In the genomic region with DNA sequence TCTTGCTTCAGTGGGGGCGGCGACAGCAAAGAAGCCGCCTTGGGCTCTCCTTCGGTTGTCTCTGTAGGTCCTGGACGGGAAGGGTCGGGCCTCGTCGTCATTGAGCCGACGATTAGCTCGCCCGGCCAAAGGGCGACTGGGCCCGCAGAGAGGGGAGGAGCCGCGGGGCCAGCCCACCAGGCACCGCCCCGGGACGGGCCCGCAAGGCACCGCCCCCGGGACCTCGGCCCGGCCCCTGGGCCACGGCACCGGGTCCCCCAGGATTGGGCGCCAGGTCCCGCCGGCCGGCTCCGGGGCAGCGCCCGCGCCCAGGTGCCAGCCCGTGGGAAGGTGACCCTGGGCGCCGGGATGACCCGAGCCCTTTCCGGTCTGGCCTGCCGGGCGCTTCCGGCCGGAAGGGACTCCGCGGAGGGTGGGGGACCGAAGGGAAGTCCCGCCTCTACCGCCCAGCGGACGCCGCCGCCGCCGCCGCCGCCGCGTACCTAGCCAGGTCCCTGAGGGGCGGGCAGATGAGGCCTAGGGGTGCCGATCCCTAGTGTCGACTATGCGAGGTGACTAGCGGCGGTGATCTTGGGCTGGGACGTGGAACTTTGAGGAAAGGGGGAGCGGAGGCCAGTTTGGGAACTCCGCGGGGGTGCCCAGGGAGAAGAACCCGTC, we compare ENCODE assay signal across 1 cellular context.
TF ChIP-seq lines count a peak whose summit lies in the region.

A gene (minus strand): TSS at position 371 of the 657 bp plus-strand sequence. CDS start 524 bp downstream, outside the sequence.
A gene with protein sequence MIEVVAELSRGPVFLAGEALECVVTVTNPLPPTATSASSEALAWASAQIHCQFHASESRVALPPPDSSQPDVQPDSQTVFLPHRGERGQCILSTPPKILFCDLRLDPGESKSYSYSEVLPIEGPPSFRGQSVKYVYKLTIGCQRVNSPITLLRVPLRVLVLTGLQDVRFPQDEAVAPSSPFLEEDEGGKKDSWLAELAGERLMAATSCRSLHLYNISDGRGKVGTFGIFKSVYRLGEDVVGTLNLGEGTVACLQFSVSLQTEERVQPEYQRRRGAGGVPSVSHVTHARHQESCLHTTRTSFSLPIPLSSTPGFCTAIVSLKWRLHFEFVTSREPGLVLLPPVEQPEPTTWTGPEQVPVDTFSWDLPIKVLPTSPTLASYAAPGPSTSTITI (plus strand): TSS at position 430 of the 657 bp plus-strand sequence. CDS start 469 bp downstream, outside the sequence.

TF ChIP-seq in HCT116, 20 proteins besides CTCF, POLR2A, EP300 and RAD21 (continued from another document):
- TF ChIP-seq, protein P1, sequence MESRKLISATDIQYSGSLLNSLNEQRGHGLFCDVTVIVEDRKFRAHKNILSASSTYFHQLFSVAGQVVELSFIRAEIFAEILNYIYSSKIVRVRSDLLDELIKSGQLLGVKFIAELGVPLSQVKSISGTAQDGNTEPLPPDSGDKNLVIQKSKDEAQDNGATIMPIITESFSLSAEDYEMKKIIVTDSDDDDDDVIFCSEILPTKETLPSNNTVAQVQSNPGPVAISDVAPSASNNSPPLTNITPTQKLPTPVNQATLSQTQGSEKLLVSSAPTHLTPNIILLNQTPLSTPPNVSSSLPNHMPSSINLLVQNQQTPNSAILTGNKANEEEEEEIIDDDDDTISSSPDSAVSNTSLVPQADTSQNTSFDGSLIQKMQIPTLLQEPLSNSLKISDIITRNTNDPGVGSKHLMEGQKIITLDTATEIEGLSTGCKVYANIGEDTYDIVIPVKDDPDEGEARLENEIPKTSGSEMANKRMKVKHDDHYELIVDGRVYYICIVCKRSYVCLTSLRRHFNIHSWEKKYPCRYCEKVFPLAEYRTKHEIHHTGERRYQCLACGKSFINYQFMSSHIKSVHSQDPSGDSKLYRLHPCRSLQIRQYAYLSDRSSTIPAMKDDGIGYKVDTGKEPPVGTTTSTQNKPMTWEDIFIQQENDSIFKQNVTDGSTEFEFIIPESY (IDR thresholded peaks at IDR 0.05; ENCODE audit: extremely low read depth, insufficient replicate concordance, low read length) = no peak
- TF ChIP-seq SRF (IDR thresholded peaks at IDR 0.05; ENCODE audit: low read depth) (no peak), POLR2AphosphoS5 (IDR thresholded peaks at IDR 0.05; ENCODE audit: low read depth, low read length) (peak; percentile 67; the same call in 1 of the 2 replicates), ZNF274 (IDR thresholded peaks at IDR 0.05; ENCODE audit: low read depth, low read length) (no peak), EGR1 (IDR thresholded peaks at IDR 0.05; ENCODE audit: low read depth) (no peak)
